In the genomic region with DNA sequence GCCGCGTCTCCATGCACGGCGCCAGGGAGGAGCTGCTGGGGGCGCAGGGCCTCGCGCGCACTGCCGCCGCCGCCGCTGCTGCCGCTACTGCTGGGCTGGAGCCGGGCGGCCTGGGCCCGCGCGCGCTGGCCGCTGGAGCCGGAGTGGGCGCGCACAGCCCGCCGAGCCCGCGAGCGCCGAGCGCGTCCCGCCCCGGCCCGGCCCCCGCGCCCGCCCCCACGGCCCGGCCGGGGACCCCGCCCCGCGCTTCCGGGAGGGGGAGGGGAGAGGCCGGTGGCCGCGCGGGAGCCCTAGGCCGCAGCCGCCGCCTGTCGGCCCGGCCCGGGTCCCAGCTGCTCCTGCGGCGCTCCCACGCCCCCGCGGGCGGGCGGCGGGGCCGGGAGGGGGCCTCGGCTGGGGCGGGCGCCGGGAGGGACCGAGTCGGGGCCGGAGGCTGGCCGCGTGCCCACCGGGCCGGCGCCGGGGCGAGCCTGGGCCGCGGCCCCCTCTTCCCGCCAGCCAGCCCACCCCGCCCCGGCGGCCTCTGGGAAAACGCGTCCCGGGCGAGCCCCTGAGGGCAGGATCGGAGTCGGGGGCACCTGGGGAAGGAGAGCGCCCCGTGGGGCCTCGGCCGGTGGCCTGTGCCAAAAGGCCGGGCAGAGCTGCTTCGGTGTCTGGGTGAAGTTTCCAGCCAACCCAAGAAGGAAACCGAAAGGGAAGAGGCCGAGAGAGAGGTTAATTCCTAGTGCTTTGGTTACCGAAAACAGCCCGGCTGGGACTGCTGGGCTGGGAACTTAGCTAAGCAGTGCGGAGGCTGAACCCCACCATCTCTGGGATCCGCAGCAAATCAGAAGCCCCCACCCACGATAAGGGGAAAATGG, we compare ENCODE assay signal across 8 cellular contexts. TPM values are rescaled to one million over a fixed set of nuclear protein-coding genes. Genes with fewer than 3 reads are reported as not detected.
A peak's percentile ranks its signal among the peaks of the same experiment; 100 is the strongest.
DNase-seq lines count a peak whose midpoint lies in the region; ATAC-seq, FAIRE-seq and TF ChIP-seq lines count a peak whose summit lies in the region.

A gene (minus strand): TSS at position 145 of the 860 bp plus-strand sequence. CDS start 321 bp downstream, outside the sequence.

- peak within 1 kb of the TSS; percentile 98 for H4K12ac ChIP-seq in trophoblast cell (ENCODE audit: low read depth, low read length)

- H2AFZ ChIP-seq in trophoblast cell (ENCODE audit: insufficient read depth, low read length, poor library complexity), result peak within 1 kb of the TSS; percentile 88

- H4K8ac ChIP-seq in trophoblast cell (ENCODE audit: low read depth, low read length), result peak within 1 kb of the TSS; percentile 93

- peak within 1 kb of the TSS; percentile 99 for H3K4ac ChIP-seq in trophoblast cell (ENCODE audit: low read depth, low read length)

- H2BK5ac ChIP-seq in trophoblast cell (ENCODE audit: low read depth, low read length, poor library complexity), result peak within 1 kb of the TSS; percentile 88

- peak within 1 kb of the TSS; percentile 90 for H3K4me2 ChIP-seq in trophoblast cell (ENCODE audit: low read length)

- peak within 1 kb of the TSS; percentile 87 for H2BK12ac ChIP-seq in trophoblast cell (ENCODE audit: low read length)

- 0 to 1% (median 0%) methylated on average over 9 to 102 of the region's 102 CpGs for WGBS in adrenal gland, 4 donors
- WGBS in trophoblast cell (ENCODE audit: extremely low coverage, insufficient coverage, insufficient read length), result no CpG with 5 or more reads among the region's 102 CpGs

- peak; percentile 56 to 70 for TF ChIP-seq POLR2A in adrenal gland (IDR thresholded peaks at IDR 0.05)

- ATAC-seq in GM21390 (IDR thresholded peaks at IDR 0.05; ENCODE audit: unreplicated experiment) (peak; percentile 63), SK-N-SH treated with all-trans-retinoic acid at 6 μM for 48 hours (peak; percentile 51)

- peak within 1 kb of the TSS; percentile 98 for H3K14ac ChIP-seq in trophoblast cell (ENCODE audit: low read length)

- H3K27ac ChIP-seq in HUES48 (ENCODE audit: low read depth, low read length) (peak within 1 kb of the TSS; percentile 94), adrenal gland (peak within 1 kb of the TSS; percentile 67 to 100 (median 96)), trophoblast cell (ENCODE audit: low read depth, low read length) (peak within 1 kb of the TSS; percentile 95)

- peaks cover 47% of the 10 kb centered on the region for H3K4me1 ChIP-seq in HUES48 (ENCODE audit: control insufficient read depth, insufficient read depth, low read length)
- peaks cover 0 to 40% of the 10 kb centered on the region in 2 donors for H3K4me1 ChIP-seq in adrenal gland (replicated peaks in 1 of 2)
- peaks cover 14 to 16% of the 10 kb centered on the region in 2 experiments for H3K4me1 ChIP-seq in trophoblast cell (ENCODE audit: control insufficient read depth in 1 of 2, insufficient read depth in 2 of 2, low read length in 2 of 2)

- DNase-seq in EL (peak; percentile 76), adrenal gland (peak; percentile 64 to 83 (median 72)), cardiac septum (ENCODE audit: low spot score) (peak; percentile 85), trophoblast cell (peak; percentile 27 to 77), HTR-8/SVneo (ENCODE audit: insufficient read length, low spot score) (no peak)

- H3K36me3 ChIP-seq in HUES48 (ENCODE audit: control insufficient read depth, insufficient read depth, low read length), result no peaks in the 10 kb centered on the region
- no peaks in the 10 kb centered on the region for H3K36me3 ChIP-seq in adrenal gland (replicated peaks in 1 of 2)
- H3K36me3 ChIP-seq in trophoblast cell (ENCODE audit: control insufficient read depth in 1 of 2, insufficient read depth in 2 of 2, low read length in 2 of 2), result no peaks in the 10 kb centered on the region

- TF ChIP-seq CTCF in adrenal gland (IDR thresholded peaks at IDR 0.05), result no peak

- H3K18ac ChIP-seq in trophoblast cell (ENCODE audit: low read length), result peak within 1 kb of the TSS; percentile 99

- intact Hi-C loops in adrenal gland (cut with DNase I) (loop anchor here in 1 of 2 donors (10.0 kb wide), 2 partner anchors 52 to 92 kb away; no protein-coding TSS in a partner anchor), cardiac septum (cut with DNase I) (loop anchor here (1.0 to 2.0 kb wide), 2 partner anchors 12 to 70 kb away; no protein-coding TSS in a partner anchor)

- peaks cover 16% of the 10 kb centered on the region for H3K79me1 ChIP-seq in trophoblast cell (ENCODE audit: low read length)

- H3K9ac ChIP-seq in HUES48 (ENCODE audit: low read depth, low read length) (peak within 1 kb of the TSS; percentile 82), trophoblast cell (ENCODE audit: low read length) (peak within 1 kb of the TSS; percentile 97)

- H3K23ac ChIP-seq in trophoblast cell (ENCODE audit: low read length), result no peak within 1 kb of the TSS

- no peak for FAIRE-seq in HTR-8/SVneo (lab: Jason Lieb, UNC)

- no peaks in the 10 kb centered on the region for H3K27me3 ChIP-seq in HUES48 (ENCODE audit: control insufficient read depth, insufficient read depth, low read length)
- H3K27me3 ChIP-seq in adrenal gland, result no peaks in the 10 kb centered on the region
- no peaks in the 10 kb centered on the region for H3K27me3 ChIP-seq in trophoblast cell (ENCODE audit: insufficient read depth, low read length)

- H3K4me3 ChIP-seq in HUES48 (ENCODE audit: low read depth, low read length) (peak within 1 kb of the TSS; percentile 83), adrenal gland (peak within 1 kb of the TSS; percentile 62 to 96 (median 79)), trophoblast cell (ENCODE audit: low read depth, low read length) (peak within 1 kb of the TSS; percentile 99)

- H2BK120ac ChIP-seq in trophoblast cell (ENCODE audit: insufficient read depth, low read length, poor library complexity), result peak within 1 kb of the TSS; percentile 99

- H4K91ac ChIP-seq in trophoblast cell (ENCODE audit: low read depth, low read length), result peak within 1 kb of the TSS; percentile 93

- H3K9me3 ChIP-seq in HUES48 (ENCODE audit: control insufficient read depth, insufficient read depth, low read length) (no peaks in the 10 kb centered on the region), adrenal gland (replicated peaks in 1 of 3) (no peaks in the 10 kb centered on the region), trophoblast cell (ENCODE audit: insufficient read depth, low read depth, low read length) (no peaks in the 10 kb centered on the region)

- H3K79me2 ChIP-seq in trophoblast cell (ENCODE audit: control insufficient read depth, insufficient read depth, low read length, poor library complexity), result peaks cover 19% of the 10 kb centered on the region

- peak within 1 kb of the TSS; percentile 93 for H2AK5ac ChIP-seq in trophoblast cell (ENCODE audit: low read length)

TF ChIP-seq in SK-N-SH treated with all-trans-retinoic acid at 6 μM for 48 hours, 23 proteins besides CTCF, POLR2A, EP300 and RAD21:
- TF ChIP-seq, protein P1, sequence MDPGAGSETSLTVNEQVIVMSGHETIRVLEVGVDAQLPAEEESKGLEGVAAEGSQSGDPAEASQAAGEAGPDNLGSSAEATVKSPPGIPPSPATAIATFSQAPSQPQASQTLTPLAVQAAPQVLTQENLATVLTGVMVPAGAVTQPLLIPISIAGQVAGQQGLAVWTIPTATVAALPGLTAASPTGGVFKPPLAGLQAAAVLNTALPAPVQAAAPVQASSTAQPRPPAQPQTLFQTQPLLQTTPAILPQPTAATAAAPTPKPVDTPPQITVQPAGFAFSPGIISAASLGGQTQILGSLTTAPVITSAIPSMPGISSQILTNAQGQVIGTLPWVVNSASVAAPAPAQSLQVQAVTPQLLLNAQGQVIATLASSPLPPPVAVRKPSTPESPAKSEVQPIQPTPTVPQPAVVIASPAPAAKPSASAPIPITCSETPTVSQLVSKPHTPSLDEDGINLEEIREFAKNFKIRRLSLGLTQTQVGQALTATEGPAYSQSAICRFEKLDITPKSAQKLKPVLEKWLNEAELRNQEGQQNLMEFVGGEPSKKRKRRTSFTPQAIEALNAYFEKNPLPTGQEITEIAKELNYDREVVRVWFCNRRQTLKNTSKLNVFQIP (CRISPR knock-in tag; IDR thresholded peaks at IDR 0.05; ENCODE audit: borderline replicate concordance, low read depth), result no peak
- TF ChIP-seq, protein P2, sequence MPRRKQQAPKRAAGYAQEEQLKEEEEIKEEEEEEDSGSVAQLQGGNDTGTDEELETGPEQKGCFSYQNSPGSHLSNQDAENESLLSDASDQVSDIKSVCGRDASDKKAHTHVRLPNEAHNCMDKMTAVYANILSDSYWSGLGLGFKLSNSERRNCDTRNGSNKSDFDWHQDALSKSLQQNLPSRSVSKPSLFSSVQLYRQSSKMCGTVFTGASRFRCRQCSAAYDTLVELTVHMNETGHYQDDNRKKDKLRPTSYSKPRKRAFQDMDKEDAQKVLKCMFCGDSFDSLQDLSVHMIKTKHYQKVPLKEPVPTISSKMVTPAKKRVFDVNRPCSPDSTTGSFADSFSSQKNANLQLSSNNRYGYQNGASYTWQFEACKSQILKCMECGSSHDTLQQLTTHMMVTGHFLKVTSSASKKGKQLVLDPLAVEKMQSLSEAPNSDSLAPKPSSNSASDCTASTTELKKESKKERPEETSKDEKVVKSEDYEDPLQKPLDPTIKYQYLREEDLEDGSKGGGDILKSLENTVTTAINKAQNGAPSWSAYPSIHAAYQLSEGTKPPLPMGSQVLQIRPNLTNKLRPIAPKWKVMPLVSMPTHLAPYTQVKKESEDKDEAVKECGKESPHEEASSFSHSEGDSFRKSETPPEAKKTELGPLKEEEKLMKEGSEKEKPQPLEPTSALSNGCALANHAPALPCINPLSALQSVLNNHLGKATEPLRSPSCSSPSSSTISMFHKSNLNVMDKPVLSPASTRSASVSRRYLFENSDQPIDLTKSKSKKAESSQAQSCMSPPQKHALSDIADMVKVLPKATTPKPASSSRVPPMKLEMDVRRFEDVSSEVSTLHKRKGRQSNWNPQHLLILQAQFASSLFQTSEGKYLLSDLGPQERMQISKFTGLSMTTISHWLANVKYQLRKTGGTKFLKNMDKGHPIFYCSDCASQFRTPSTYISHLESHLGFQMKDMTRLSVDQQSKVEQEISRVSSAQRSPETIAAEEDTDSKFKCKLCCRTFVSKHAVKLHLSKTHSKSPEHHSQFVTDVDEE (CRISPR knock-in tag; IDR thresholded peaks at IDR 0.05), result 0 out of 2 replicates have a peak, but pooled peaks have one; percentile 19

RNA-seq across cellular contexts. Expression of the gene that starts here (rescaled TPM):
- total RNA-seq in adrenal gland (10 to 100 TPM; 35.9 to 72.2 (median 58.7) TPM), cardiac septum (63.5 TPM)
- polyA plus RNA-seq in adrenal gland, result 10 to 100 TPM; 17.7 to 69.6 (median 26.3) TPM
- polyA plus RNA-seq in trophoblast cell (2013), result 105 and 107 TPM in 2 replicates
